ENCODE assay signal across 8 cellular contexts in the genomic region with DNA sequence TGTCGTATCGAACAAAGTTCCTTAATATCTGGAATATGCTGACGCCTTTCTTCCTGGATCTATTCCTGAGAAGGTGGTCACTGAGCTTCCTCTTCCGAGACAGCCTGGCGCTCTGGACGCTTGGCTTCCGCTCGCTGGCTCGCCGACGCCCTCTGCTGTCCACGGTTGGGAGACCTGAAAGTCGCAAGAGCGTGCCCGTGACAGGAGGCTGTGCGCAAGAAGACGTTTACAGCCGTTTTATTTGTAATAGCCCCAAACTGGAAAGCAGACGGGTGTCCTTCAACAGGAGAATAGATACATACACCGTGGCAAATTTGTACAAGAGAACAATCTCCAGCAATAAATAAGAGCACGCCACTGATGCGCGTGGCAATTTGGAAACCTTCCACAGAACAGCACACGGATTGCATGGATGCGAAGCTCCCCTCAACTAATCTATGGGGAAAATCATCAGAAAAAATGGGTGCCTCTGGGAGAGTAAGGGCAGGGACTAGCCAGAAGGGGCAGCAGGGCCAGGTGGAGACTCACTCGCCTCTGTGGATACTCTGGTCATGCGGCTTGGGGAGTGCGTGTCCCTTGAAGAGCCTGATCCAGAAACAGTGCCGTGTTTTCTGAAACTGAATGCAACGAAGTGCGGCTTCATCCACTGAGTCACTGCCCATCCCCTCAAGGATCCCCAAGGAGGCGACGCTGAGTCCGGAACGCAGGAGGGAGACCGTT. TPM values are rescaled to one million over a fixed set of nuclear protein-coding genes. Genes with fewer than 3 reads are reported as not detected.
DNase-seq lines count a peak whose midpoint lies in the region; ATAC-seq and TF ChIP-seq lines count a peak whose summit lies in the region.

No MANE protein-coding gene starts in this region.

- H3K9me3 Mint-ChIP-seq in activated CD4-positive, alpha-beta T cell treated with anti-CD3 and anti-CD28 coated beads for 36 hours (ENCODE audit: low read depth), result no peaks in the 10 kb centered on the region

- no peaks in the 10 kb centered on the region for H3K9me3 ChIP-seq in DOHH2 (ENCODE audit: control insufficient read depth, insufficient read depth, low read length)
- H3K9me3 ChIP-seq in HAP-1, result no peaks in the 10 kb centered on the region

- H3K36me3 ChIP-seq in DOHH2 (ENCODE audit: control insufficient read depth, low read length) (no peaks in the 10 kb centered on the region), HAP-1 (replicated peaks) (no peaks in the 10 kb centered on the region)

- H3K27me3 Mint-ChIP-seq in activated CD4-positive, alpha-beta T cell treated with anti-CD3 and anti-CD28 coated beads for 36 hours, result peaks cover 22% of the 10 kb centered on the region

- in situ Hi-C loops in HAP-1 (cut with MboI; ENCODE audit: low sequenced_read_pairs), result loop anchor here (5.0 kb wide), 1 partner anchor 136 kb away; no protein-coding TSS in a partner anchor

- H3K4me1 ChIP-seq in DOHH2 (ENCODE audit: control insufficient read depth, low read length) (no peaks in the 10 kb centered on the region), HAP-1 (no peaks in the 10 kb centered on the region)

- DNase-seq in HAP-1 (ENCODE audit: low spot score in 2 of 2) (peak; percentile 40 to 89), NCI-H2107 treated with DMSO at 0.1 percent for 48 hours (lab: John Stamatoyannopoulos, UW; ENCODE audit: unreplicated experiment) (peak; percentile 5), cerebellar cortex (ENCODE audit: low spot score) (peak; percentile 85), kidney glomerular epithelial cell (lab: John Stamatoyannopoulos, UW) (peak; percentile 24)
- DNase-seq in activated CD4-positive, alpha-beta T cell treated with anti-CD3 and anti-CD28 coated beads for 36 hours, result peak; percentile 90
- DNase-seq in stimulated activated CD4-positive, alpha-beta T cell treated with anti-CD3 and anti-CD28 coated beads, Interleukin-15, amount 100 ng/mL, for 48 hours (ENCODE audit: low read depth in 2 of 2), result peak; percentile 43 to 70

- POLR2A ChIA-PET in activated CD4-positive, alpha-beta T cell treated with anti-CD3 and anti-CD28 coated beads for 36 hours (lab: Charles Lee), result no interaction called here

- H3F3A ChIP-seq in DOHH2 (ENCODE audit: control insufficient read depth, insufficient read depth), result no peaks in the 10 kb centered on the region

- CTCF ChIA-PET in activated CD4-positive, alpha-beta T cell treated with anti-CD3 and anti-CD28 coated beads for 36 hours (lab: Charles Lee), result interaction anchor here (0.6 to 2.0 kb wide), 33 partner anchors 9 to 1408 kb away, joined by 3 to 52 read pairs (median 4); a partner anchor contains a TSS

- no peak overlapping the region for H3K4me3 Mint-ChIP-seq in activated CD4-positive, alpha-beta T cell treated with anti-CD3 and anti-CD28 coated beads for 36 hours

- intact Hi-C loops in activated CD4-positive, alpha-beta T cell treated with anti-CD3 and anti-CD28 coated beads for 36 hours (cut with DNase I, micrococcal nuclease), result loop anchor here (1.0 to 5.0 kb wide), 3 partner anchors 40 to 138 kb away; a partner anchor contains a TSS

- H3K27me3 ChIP-seq in DOHH2 (ENCODE audit: control insufficient read depth, low read length) (peaks cover 2% of the 10 kb centered on the region; the same call in 1 of the 2 replicates), HAP-1 (ENCODE audit: low read depth) (peaks cover 21% of the 10 kb centered on the region)

- H3K4me2 ChIP-seq in DOHH2 (ENCODE audit: low read length), result no peak overlapping the region

- peak; percentile 82 for TF ChIP-seq CTCF in DOHH2 (IDR thresholded peaks at IDR 0.05; ENCODE audit: low read depth, low read length, poor library complexity, severe bottlenecking)

- H3K9me2 ChIP-seq in DOHH2 (replicated peaks; ENCODE audit: control insufficient read depth, low read length), result no peaks in the 10 kb centered on the region

- H3K27ac ChIP-seq in DOHH2 (ENCODE audit: low read depth, low read length), result no peak overlapping the region

- H3K4me3 ChIP-seq in DOHH2 (ENCODE audit: low read length), result no peak overlapping the region
- no peak overlapping the region for H3K4me3 ChIP-seq in HAP-1

- no peaks in the 10 kb centered on the region for H3K36me3 Mint-ChIP-seq in activated CD4-positive, alpha-beta T cell treated with anti-CD3 and anti-CD28 coated beads for 36 hours (ENCODE audit: low read depth)

- H3K27ac Mint-ChIP-seq in activated CD4-positive, alpha-beta T cell treated with anti-CD3 and anti-CD28 coated beads for 36 hours, result no peak overlapping the region

- H4K20me1 ChIP-seq in DOHH2 (ENCODE audit: control insufficient read depth, insufficient read depth, low read depth, low read length), result no peaks in the 10 kb centered on the region

- ATAC-seq in activated CD4-positive, alpha-beta T cell treated with anti-CD3 and anti-CD28 coated beads for 36 hours, result peak; percentile 94
- no peak for ATAC-seq in HG02678 (IDR thresholded peaks at IDR 0.05; ENCODE audit: unreplicated experiment)

- peaks cover 5% of the 10 kb centered on the region for H3K4me1 Mint-ChIP-seq in activated CD4-positive, alpha-beta T cell treated with anti-CD3 and anti-CD28 coated beads for 36 hours

- no peaks in the 10 kb centered on the region for H3K79me2 ChIP-seq in DOHH2 (ENCODE audit: control insufficient read depth, low read length)

RNA-seq across cellular contexts. Expression of a gene that starts 41.5 kb away (rescaled TPM):
- 100 to 1,000 TPM; 200 to 256 TPM for total RNA-seq in activated CD4-positive, alpha-beta T cell treated with anti-CD3 and anti-CD28 coated beads for 36 hours

RNA-seq across cellular contexts. Expression of a gene that starts 42.5 kb away (rescaled TPM):
- under 1 TPM; 0.34 to 0.35 TPM for total RNA-seq in activated CD4-positive, alpha-beta T cell treated with anti-CD3 and anti-CD28 coated beads for 36 hours

Comparison
In these comparisons a context has a peak if more than half of its experiments do, and no peak if none do; other contexts are left out.
1. DNase-seq: peak in every context shown above with its lines; median percentile 90 in activated CD4-positive, alpha-beta T cell treated with anti-CD3 and anti-CD28 coated beads for 36 hours; 85 in cerebellar cortex; 64 in HAP-1; 56 in stimulated activated CD4-positive, alpha-beta T cell treated with anti-CD3 and anti-CD28 coated beads, Interleukin-15, amount 100 ng/mL, for 48 hours; 24 in kidney glomerular epithelial cell; 5 in NCI-H2107 treated with DMSO at 0.1 percent for 48 hours.